ENCODE assay signal across 8 cellular contexts in the genomic region with DNA sequence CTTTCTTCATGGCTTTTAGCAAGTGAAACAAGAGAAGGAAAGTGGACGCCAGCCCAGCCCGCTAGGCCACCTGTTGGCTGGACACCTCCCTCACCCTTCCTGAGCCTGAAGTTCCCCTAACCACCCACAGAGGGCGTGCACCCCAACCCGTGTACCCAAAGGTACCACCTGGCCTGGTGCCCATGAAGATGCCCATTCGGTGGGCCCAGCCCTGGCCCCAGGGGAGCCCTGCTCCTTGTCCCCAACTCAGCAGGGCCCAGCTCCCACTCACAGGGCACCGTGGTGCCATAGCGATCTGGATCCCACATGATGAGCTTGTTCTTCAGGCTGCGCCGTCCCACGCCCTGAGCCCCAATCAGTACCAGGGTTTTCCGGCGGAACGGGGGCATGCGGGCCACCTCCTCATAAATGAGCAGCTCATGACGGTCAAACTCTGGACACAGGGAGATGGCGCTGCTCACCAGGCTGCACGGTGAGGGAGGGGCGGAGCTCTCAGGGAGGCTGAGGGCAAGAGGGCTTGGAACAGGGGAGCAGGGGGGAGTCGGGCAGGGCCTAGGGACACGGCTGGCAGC.
DNase-seq lines count a peak whose midpoint lies in the region; ATAC-seq and TF ChIP-seq lines count a peak whose summit lies in the region.

No MANE protein-coding gene starts in this region.

- no peak for ATAC-seq in HG03025 (IDR thresholded peaks at IDR 0.05; ENCODE audit: low FRiP score, unreplicated experiment)
- ATAC-seq in HG02938 (IDR thresholded peaks at IDR 0.05; ENCODE audit: unreplicated experiment) = no peak
- no peak for ATAC-seq in GM21367 (IDR thresholded peaks at IDR 0.05; ENCODE audit: unreplicated experiment)

- DNase-seq in EL (peak; percentile 30), LoVo (ENCODE audit: low spot score) (peak; percentile 50), ecto neural progenitor cell (ENCODE audit: low spot score) (peak; percentile 83), nephron progenitor cell (peak; percentile 69)
- DNase-seq in activated CD4-positive, alpha-beta T cell treated with anti-CD3 and anti-CD28 coated beads for 48 hours = peak; percentile 68

- TF ChIP-seq CTCF in nephron progenitor cell (IDR thresholded peaks at IDR 0.05) = peak; percentile 90

- H3K27me3 Mint-ChIP-seq in nephron progenitor cell (ENCODE audit: low read depth, poor library complexity) = no peaks in the 10 kb centered on the region

- no peak overlapping the region for H3K4me3 Mint-ChIP-seq in nephron progenitor cell

- H3K4me1 Mint-ChIP-seq in nephron progenitor cell = peaks cover 19% of the 10 kb centered on the region

- H3K9me3 Mint-ChIP-seq in nephron progenitor cell = no peaks in the 10 kb centered on the region

- H3K27ac Mint-ChIP-seq in nephron progenitor cell = no peak overlapping the region

- no peaks in the 10 kb centered on the region for H3K36me3 Mint-ChIP-seq in nephron progenitor cell (ENCODE audit: low read depth)

Comparison
In these comparisons a context has a peak if more than half of its experiments do, and no peak if none do; other contexts are left out.
1. DNase-seq: peak in every context shown above with its lines; median percentile 83 in ecto neural progenitor cell; 69 in nephron progenitor cell; 68 in activated CD4-positive, alpha-beta T cell treated with anti-CD3 and anti-CD28 coated beads for 48 hours; 50 in LoVo; 30 in EL.